25 cellular contexts compared by ENCODE assay signal in genomic region chr18:62973689-62974088, GRCh38.
DNase-seq lines count a peak whose midpoint lies in the region; ATAC-seq, FAIRE-seq and TF ChIP-seq lines count a peak whose summit lies in the region.
"Had no signal": no experiment of that assay in that cellular context is flagged by ENCODE, and none has a peak within 500 bp of the region (broad histone marks: within the 10 kb centered on the region; RNA-seq: fewer than 3 reads in every experiment).

No MANE protein-coding gene starts in this region.

- peak; percentile 97 for FAIRE-seq in D721Med (lab: Jason Lieb, UNC)
- FAIRE-seq: A204.1, G401.6, HTR-8/SVneo, K562, RCC 7860 had no signal

- H3K9me3 Mint-ChIP-seq in endothelial cell (ENCODE audit: unreplicated experiment): no peaks in the 10 kb centered on the region

- peaks cover 56% of the 10 kb centered on the region for H3K4me1 Mint-ChIP-seq in endothelial cell (ENCODE audit: unreplicated experiment)
- H3K4me1 Mint-ChIP-seq: CD4-positive, alpha-beta memory T cell had no signal

- in situ Hi-C loops in GM13976 (cut with MboI; ENCODE audit: low sequenced_read_pairs, unreplicated experiment): no loop called here

- H3K4me3 Mint-ChIP-seq in endothelial cell (ENCODE audit: unreplicated experiment): no peak overlapping the region
- H3K4me3 Mint-ChIP-seq: CD4-positive, alpha-beta memory T cell had no signal

- TF ChIP-seq CTCF in D721Med (IDR thresholded peaks at IDR 0.05; ENCODE audit: insufficient read depth, missing control alignments) (no peak), endothelial cell (IDR thresholded peaks at IDR 0.05; ENCODE audit: unreplicated experiment) (no peak), GM13976 (IDR thresholded peaks at IDR 0.05; ENCODE audit: borderline replicate concordance, control extremely low read depth, extremely low read depth, insufficient read depth, missing control alignments) (no peak)

- no peak for ATAC-seq in GM21367 (IDR thresholded peaks at IDR 0.05; ENCODE audit: unreplicated experiment)
- ATAC-seq: K562 had no signal

- peaks cover 10% of the 10 kb centered on the region for H3K27me3 Mint-ChIP-seq in endothelial cell (ENCODE audit: unreplicated experiment)
- H3K27me3 Mint-ChIP-seq: CD4-positive, alpha-beta memory T cell had no signal

- peaks cover 37% of the 10 kb centered on the region for H3K36me3 Mint-ChIP-seq in endothelial cell (ENCODE audit: low read depth, unreplicated experiment)

- DNase-seq in D721Med (ENCODE audit: insufficient read length, low spot score) (no peak), endothelial cell (ENCODE audit: low spot score) (no peak), substantia nigra (lab: John Stamatoyannopoulos, UW) (no peak), SHP77 (lab: John Stamatoyannopoulos, UW) (no peak), GM13976 (ENCODE audit: low spot score) (no peak)
- DNase-seq: CD4-positive, alpha-beta memory T cell; COR-L47; H7; MV-4-11; NCI-H1105; NCI-H1436 treated with DMSO at 0.1 percent for 48 hours; NCI-H187 treated with DMSO at 0.1 percent for 48 hours; NCI-H2171 treated with DMSO at 0.1 percent for 48 hours; NCI-H345; NCI-H524; NCI-H748 treated with DMSO at 0.1 percent for 48 hours; SK-N-SH had no signal

- H3K27ac Mint-ChIP-seq in endothelial cell (ENCODE audit: unreplicated experiment): peak overlapping the region; percentile 48

- H3K27ac ChIP-seq in angular gyrus (ENCODE audit: low read depth, low read length): peak overlapping the region; percentile 88
- H3K27ac ChIP-seq in substantia nigra (ENCODE audit: low read depth, low read length, poor library complexity, severe bottlenecking): peak overlapping the region; percentile 90
- H3K27ac ChIP-seq: BLaER1 had no signal
